Comparison of ENCODE assay signal across 29 cellular contexts in genomic region chr15:73038186-73038585, GRCh38.
"Had no signal": no experiment of that assay in that cellular context is flagged by ENCODE, and none has a peak within 500 bp of the region (broad histone marks: within the 10 kb centered on the region; RNA-seq: fewer than 3 reads in every experiment).

No MANE protein-coding gene starts in this region.

- H3K4me2 ChIP-seq: smooth muscle cell had no signal

- H3K9me3 ChIP-seq: left lung, pancreas, prostate gland, right lobe of liver, stomach, testis, thyroid gland, transverse colon, upper lobe of left lung, vagina had no signal

- DNase-seq: hippocampal formation; immature natural killer cell; kidney; left colon; left lung; mesendoderm; naive B cell; natural killer cell; nephron progenitor cell; nucleus accumbens; pancreas; posterior cingulate gyrus; right lobe of liver; stimulated activated CD4-positive, alpha-beta T cell treated with anti-CD3 and anti-CD28 coated beads, Interleukin-1b, Interleukin-23, amount 100 ng/mL, for 48 hours; stimulated activated CD4-positive, alpha-beta T cell treated with anti-CD3 and anti-CD28 coated beads, Interleukin-2, amount 100 ng/mL, for 48 hours; stimulated activated CD4-positive, alpha-beta T cell treated with anti-CD3 and anti-CD28 coated beads, Interleukin-4, amount 100 ng/mL, for 4 hours; stimulated activated CD8-positive, alpha-beta memory T cell treated with anti-CD3 and anti-CD28 coated beads, Interleukin-4, amount 100 ng/mL, for 48 hours; stimulated activated naive CD4-positive, alpha-beta T cell treated with Interleukin-2 at 50 U/mL for 16 hours; stomach; testis; thyroid gland; transverse colon; upper lobe of left lung had no signal

- H3K27ac ChIP-seq: left lung, pancreas, prostate gland, right lobe of liver, stomach, testis, thyroid gland, transverse colon, upper lobe of left lung, vagina had no signal

- FAIRE-seq: islet of Langerhans, kidney, pancreas had no signal

- H3K4me1 ChIP-seq: left lung, prostate gland, right lobe of liver, stomach, testis, thyroid gland, transverse colon, upper lobe of left lung, vagina had no signal

- H3K4me3 ChIP-seq: left lung, lung, pancreas, prostate gland, right lobe of liver, smooth muscle cell, stomach, testis, thyroid gland, transverse colon, upper lobe of left lung, vagina had no signal

- H3K27me3 ChIP-seq: pancreas, right lobe of liver, testis, thyroid gland, transverse colon, upper lobe of left lung, vagina had no signal

- H3K36me3 ChIP-seq: left lung, pancreas, prostate gland, right lobe of liver, stomach, thyroid gland, transverse colon, upper lobe of left lung, vagina had no signal

- ATAC-seq: left colon; left lung; natural killer cell; pancreas; right lobe of liver; stimulated activated memory B cell treated with anti-CD40 and anti-IgM and Interleukin-4, amounts not matched to agents 10 μg/mL and 1 μg/mL and 100 μg/mL, for 72 hours had no signal
